ENCODE assay signal across 7 cellular contexts in the genomic region with DNA sequence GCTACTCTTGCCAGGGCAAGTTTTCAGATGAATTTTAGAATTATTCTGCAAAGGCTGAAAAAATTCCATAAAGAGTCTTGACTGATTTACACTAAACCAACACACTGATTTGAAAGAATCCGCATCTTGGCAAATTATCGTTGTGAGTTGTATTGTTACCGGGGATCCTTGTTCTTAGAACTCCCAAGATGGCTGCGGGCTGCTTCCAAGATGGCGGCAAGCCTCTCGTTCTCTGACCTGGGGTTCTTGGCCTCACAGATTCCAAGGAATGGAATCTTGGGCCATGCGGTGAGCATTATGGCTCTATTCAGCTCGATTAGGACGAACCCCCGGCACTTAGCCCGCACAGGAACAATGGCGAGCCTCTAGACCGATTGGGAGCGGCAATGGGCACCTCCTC.
"Had no signal": no experiment of that assay in that cellular context is flagged by ENCODE, and none has a peak within 500 bp of the region (broad histone marks: within the 10 kb centered on the region; RNA-seq: fewer than 3 reads in every experiment).

No MANE protein-coding gene starts in this region.

- FAIRE-seq: H54, HepG2 had no signal

- H3K27ac ChIP-seq: HL-60 had no signal

- DNase-seq: GOT3, H9, HFFc6, KG1 had no signal
